In genomic region chr4:86508436-86508835, GRCh38 we compare ENCODE assay signal across 16 cellular contexts.
A peak's percentile ranks its signal among the peaks of the same experiment; 100 is the strongest.
DNase-seq lines count a peak whose midpoint lies in the region; ATAC-seq and TF ChIP-seq lines count a peak whose summit lies in the region.
"Had no signal": no experiment of that assay in that cellular context is flagged by ENCODE, and none has a peak within 500 bp of the region (broad histone marks: within the 10 kb centered on the region; RNA-seq: fewer than 3 reads in every experiment).

No MANE protein-coding gene starts in this region.

- no peak for TF ChIP-seq POLR2A in testis (IDR thresholded peaks at IDR 0.05)

- 32 to 38% methylated on average over 3 of the region's 3 CpGs for WGBS in testis, 2 donors

- peaks cover 8% of the 10 kb centered on the region for H3K4me1 ChIP-seq in testis
- H3K4me1 ChIP-seq: psoas muscle had no signal

- H3K36me3 ChIP-seq in testis (ENCODE audit: low read depth, missing control alignments) = no peaks in the 10 kb centered on the region

- intact Hi-C loops in testis (cut with DNase I; ENCODE audit: low total_unique reads) = no loop called here

- no peaks in the 10 kb centered on the region for H3K9me3 ChIP-seq in testis
- H3K9me3 ChIP-seq: psoas muscle had no signal

- no peak for TF ChIP-seq CTCF in testis (IDR thresholded peaks at IDR 0.05)

- no peak overlapping the region for H3K4me3 ChIP-seq in testis
- H3K4me3 ChIP-seq: psoas muscle had no signal

- H3K27me3 ChIP-seq in testis = no peaks in the 10 kb centered on the region

- no peak overlapping the region for H3K27ac ChIP-seq in testis
- H3K27ac ChIP-seq: psoas muscle had no signal

- ATAC-seq in GM19397 (IDR thresholded peaks at IDR 0.05; ENCODE audit: unreplicated experiment) = no peak
- ATAC-seq: psoas muscle had no signal

- DNase-seq in Daoy (ENCODE audit: low read depth) (peak; percentile 23), NCI-H69 (lab: John Stamatoyannopoulos, UW) (peak; percentile 8), dedifferentiated amniotic fluid mesenchymal stem cell (ENCODE audit: extremely low spot score) (peak; percentile 36), renal cortical epithelial cell (ENCODE audit: low read depth) (peak; percentile 48), NOMO-1 treated with DMSO at 0.1 percent for 48 hours (lab: John Stamatoyannopoulos, UW; ENCODE audit: unreplicated experiment) (no peak), testis (no peak), NCI-H446 treated with DMSO at 0.1 percent for 48 hours (lab: John Stamatoyannopoulos, UW) (no peak)
- DNase-seq: activated B cell treated with CpG ODN at 0.5 μM for 24 hours; central memory CD4-positive, alpha-beta T cell; DND-41; KBM-7; mesendoderm; NCI-H2107; psoas muscle; Right ventricle myocardium superior had no signal

Comparison
In these comparisons a context has a peak if more than half of its experiments do, and no peak if none do; other contexts are left out.
1. DNase-seq: peak in Daoy (single experiment), NCI-H69 (single experiment), dedifferentiated amniotic fluid mesenchymal stem cell (single experiment) and renal cortical epithelial cell (single experiment); none in NOMO-1 treated with DMSO at 0.1 percent for 48 hours (single experiment), testis (single experiment) and NCI-H446 treated with DMSO at 0.1 percent for 48 hours (single experiment).